Comparison of ENCODE assay signal across 9 cellular contexts in the genomic region with DNA sequence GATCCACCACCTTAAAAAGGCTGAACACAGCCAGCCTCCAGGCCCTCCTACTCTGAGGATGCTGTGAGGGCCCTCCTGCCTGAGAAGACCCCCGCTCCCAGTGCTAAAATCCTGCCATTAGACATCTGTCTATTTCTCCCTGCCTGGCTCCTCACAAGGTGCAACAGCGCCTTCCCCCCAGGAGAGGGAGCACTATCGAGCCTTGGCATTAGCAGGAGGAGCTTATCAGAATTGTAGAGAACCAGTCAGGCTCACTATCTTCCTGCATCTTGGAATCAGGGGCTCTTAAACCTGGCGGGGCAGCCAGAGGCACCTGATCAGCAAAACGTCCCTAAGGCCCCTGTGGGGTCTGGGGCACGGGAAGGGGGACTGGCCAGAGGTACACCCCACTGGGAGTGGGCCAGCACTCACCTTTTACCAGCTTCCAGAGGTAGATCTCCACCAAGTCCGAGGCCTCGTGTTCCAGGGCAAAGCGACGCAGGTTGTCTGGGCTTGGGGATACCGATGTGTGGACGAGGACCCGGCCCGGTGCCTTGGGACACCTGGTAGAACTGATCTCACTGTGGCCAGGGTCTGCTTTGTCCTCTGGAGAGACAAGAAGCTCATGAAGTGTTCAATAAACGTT. TPM values are rescaled to one million over a fixed set of nuclear protein-coding genes. Genes with fewer than 3 reads are reported as not detected.
A peak's percentile ranks its signal among the peaks of the same experiment; 100 is the strongest.
DNase-seq lines count a peak whose midpoint lies in the region; ATAC-seq and TF ChIP-seq lines count a peak whose summit lies in the region.
"Had no signal": no experiment of that assay in that cellular context is flagged by ENCODE, and none has a peak within 500 bp of the region (broad histone marks: within the 10 kb centered on the region; RNA-seq: fewer than 3 reads in every experiment).

No MANE protein-coding gene starts in this region.

- H3K36me3 Mint-ChIP-seq in activated CD8-positive, alpha-beta T cell treated with anti-CD3 and anti-CD28 coated beads for 36 hours (ENCODE audit: low read depth), result no peaks in the 10 kb centered on the region
- H3K36me3 Mint-ChIP-seq in mesothelial cell of epicardium, result no peaks in the 10 kb centered on the region
- H3K36me3 Mint-ChIP-seq: activated naive CD4-positive, alpha-beta T cell treated with anti-CD3 and anti-CD28 coated beads, Interleukin-2, amount 50 U/mL, for 24 hours had no signal

- peak; percentile 75 for TF ChIP-seq CTCF in activated CD8-positive, alpha-beta T cell treated with anti-CD3 and anti-CD28 coated beads for 36 hours (IDR thresholded peaks at IDR 0.05)
- TF ChIP-seq CTCF in mesothelial cell of epicardium (IDR thresholded peaks at IDR 0.05; ENCODE audit: unreplicated experiment), result peak; percentile 74

- intact Hi-C loops in activated CD8-positive, alpha-beta T cell treated with anti-CD3 and anti-CD28 coated beads for 36 hours (cut with micrococcal nuclease), result no loop called here

- CTCF ChIA-PET in activated CD8-positive, alpha-beta T cell treated with anti-CD3 and anti-CD28 coated beads for 36 hours (lab: Charles Lee), result interaction anchor here (0.5 to 9.3 kb wide), 40 partner anchors 9 to 372 kb away, joined by 3 to 126 read pairs (median 4); partner anchors contain the start of gene RNF169

- no peak overlapping the region for H3K27ac Mint-ChIP-seq in activated CD8-positive, alpha-beta T cell treated with anti-CD3 and anti-CD28 coated beads for 36 hours
- H3K27ac Mint-ChIP-seq in mesothelial cell of epicardium, result peak overlapping the region; percentile 12
- H3K27ac Mint-ChIP-seq: activated naive CD4-positive, alpha-beta T cell treated with anti-CD3 and anti-CD28 coated beads, Interleukin-2, amount 50 U/mL, for 24 hours had no signal

- H3K4me1 Mint-ChIP-seq in activated CD8-positive, alpha-beta T cell treated with anti-CD3 and anti-CD28 coated beads for 36 hours (ENCODE audit: low read depth), result no peaks in the 10 kb centered on the region
- H3K4me1 Mint-ChIP-seq in mesothelial cell of epicardium, result peaks cover under 1% of the 10 kb centered on the region

- DNase-seq in DMS114 treated with DMSO at 0.1 percent for 48 hours (lab: John Stamatoyannopoulos, UW; ENCODE audit: unreplicated experiment) (peak; percentile 32), NCI-H82 treated with DMSO at 0.1 percent for 48 hours (lab: John Stamatoyannopoulos, UW; ENCODE audit: unreplicated experiment) (peak; percentile 38), mesothelial cell of epicardium (ENCODE audit: low spot score in 2 of 2, unreplicated experiment in 2 of 2) (peak; percentile 48 to 75)
- DNase-seq in activated CD8-positive, alpha-beta T cell treated with anti-CD3 and anti-CD28 coated beads for 36 hours, result peak; percentile 72
- peak; percentile 16 for DNase-seq in effector CD8-positive, alpha-beta T cell (lab: John Stamatoyannopoulos, UW)
- DNase-seq in stimulated activated CD8-positive, alpha-beta memory T cell treated with anti-CD3 and anti-CD28 coated beads, Interleukin-7, amount 100 ng/mL, for 4 hours (ENCODE audit: low read depth in 2 of 2), result peak; percentile 12 to 20

- H3K27me3 Mint-ChIP-seq in activated CD8-positive, alpha-beta T cell treated with anti-CD3 and anti-CD28 coated beads for 36 hours, result peaks cover 5% of the 10 kb centered on the region
- H3K27me3 Mint-ChIP-seq in mesothelial cell of epicardium (ENCODE audit: low read depth), result no peaks in the 10 kb centered on the region
- H3K27me3 Mint-ChIP-seq: activated naive CD4-positive, alpha-beta T cell treated with anti-CD3 and anti-CD28 coated beads, Interleukin-2, amount 50 U/mL, for 24 hours had no signal

- H3K4me3 Mint-ChIP-seq in activated CD8-positive, alpha-beta T cell treated with anti-CD3 and anti-CD28 coated beads for 36 hours, result no peak overlapping the region
- H3K4me3 Mint-ChIP-seq in mesothelial cell of epicardium, result no peak overlapping the region
- H3K4me3 Mint-ChIP-seq: activated naive CD4-positive, alpha-beta T cell treated with anti-CD3 and anti-CD28 coated beads, Interleukin-2, amount 50 U/mL, for 24 hours had no signal

- POLR2A ChIA-PET in activated CD8-positive, alpha-beta T cell treated with anti-CD3 and anti-CD28 coated beads for 36 hours (lab: Charles Lee), result interaction anchor here (0.8 kb wide), 1 partner anchor 23 kb away, joined by 4 read pairs; no protein-coding TSS in a partner anchor

- H3K9me3 Mint-ChIP-seq in activated CD8-positive, alpha-beta T cell treated with anti-CD3 and anti-CD28 coated beads for 36 hours, result no peaks in the 10 kb centered on the region
- no peaks in the 10 kb centered on the region for H3K9me3 Mint-ChIP-seq in mesothelial cell of epicardium
- H3K9me3 Mint-ChIP-seq: activated naive CD4-positive, alpha-beta T cell treated with anti-CD3 and anti-CD28 coated beads, Interleukin-2, amount 50 U/mL, for 24 hours had no signal

- ATAC-seq in HG02885 (IDR thresholded peaks at IDR 0.05; ENCODE audit: poor library complexity, unreplicated experiment), result peak; percentile 62
- peak; percentile 97 for ATAC-seq in activated CD8-positive, alpha-beta T cell treated with anti-CD3 and anti-CD28 coated beads for 36 hours
- ATAC-seq in GM19467 (IDR thresholded peaks at IDR 0.05; ENCODE audit: unreplicated experiment), result no peak

RNA-seq across cellular contexts. Expression of gene CHRDL2, which starts 28.7 kb away (rescaled TPM):
- not detected for total RNA-seq in activated CD8-positive, alpha-beta T cell treated with anti-CD3 and anti-CD28 coated beads for 36 hours
- 0.45 to 0.65 TPM in 2 of 3 replicates, not detected in the other for total RNA-seq in mesothelial cell of epicardium

RNA-seq across cellular contexts. Expression of gene RNF169, which starts 46.2 kb away (rescaled TPM):
- 10 to 100 TPM; 13.9 to 14.2 TPM for total RNA-seq in activated CD8-positive, alpha-beta T cell treated with anti-CD3 and anti-CD28 coated beads for 36 hours
- total RNA-seq in mesothelial cell of epicardium, result 22.9 to 24.2 TPM (median 23.7 TPM) in 3 replicates

Comparison
In these comparisons a context has a peak if more than half of its experiments do, and no peak if none do; other contexts are left out.
1. DNase-seq: peak in every context shown above with its lines; median percentile 72 in activated CD8-positive, alpha-beta T cell treated with anti-CD3 and anti-CD28 coated beads for 36 hours; 62 in mesothelial cell of epicardium; 38 in NCI-H82 treated with DMSO at 0.1 percent for 48 hours; 32 in DMS114 treated with DMSO at 0.1 percent for 48 hours; 16 in effector CD8-positive, alpha-beta T cell; 16 in stimulated activated CD8-positive, alpha-beta memory T cell treated with anti-CD3 and anti-CD28 coated beads, Interleukin-7, amount 100 ng/mL, for 4 hours.